In genomic region chr3:195720831-195721594, GRCh38 we compare ENCODE assay signal across 10 cellular contexts. TPM values are rescaled to one million over a fixed set of nuclear protein-coding genes. Genes with fewer than 3 reads are reported as not detected.
DNase-seq lines count a peak whose midpoint lies in the region; ATAC-seq, FAIRE-seq and TF ChIP-seq lines count a peak whose summit lies in the region.
"Not testable (repeated sequence)": the region's sequence is repeated elsewhere in the genome, so short reads cannot be mapped to it uniquely, and the experiment has no call there.
"Had no signal": no experiment of that assay in that cellular context is flagged by ENCODE, and none has a peak within 500 bp of the region (broad histone marks: within the 10 kb centered on the region; RNA-seq: fewer than 3 reads in every experiment).

Gene MUC20 (plus strand): TSS chr3:195720978. CDS start chr3:195721008, 30 bp downstream.

- not testable (repeated sequence) for H3K9ac ChIP-seq in HepG2 (ENCODE audit: insufficient read depth, low read depth, low read length)

- WGBS in esophagus muscularis mucosa = 79% methylated on average over 5 of the region's 17 CpGs
- WGBS in HepG2 (ENCODE audit: low lambda C conversion rate) = 61% methylated on average over 9 of the region's 17 CpGs
- 76 to 88% (median 76%) methylated on average over 13 to 17 of the region's 17 CpGs for WGBS in ovary, 3 donors

- H3K9me3 Mint-ChIP-seq in activated CD4-positive, alpha-beta T cell treated with anti-CD3 and anti-CD28 coated beads, Interleukin-2, amount 10 ng/mL, durations not matched to agents 24 days and 14 days; stimulated activated naive CD8-positive, alpha-beta T cell treated with anti-CD3 and anti-CD28 coated beads, Interleukin-15, amount 100 ng/mL, for 72 hours: not testable (repeated sequence)

- not testable (repeated sequence) for H3K9me3 ChIP-seq in DOHH2 (ENCODE audit: control insufficient read depth, insufficient read depth, low read length); esophagus muscularis mucosa; HepG2 (ENCODE audit: low read length); ovary

- H3K36me3 Mint-ChIP-seq in activated CD4-positive, alpha-beta T cell treated with anti-CD3 and anti-CD28 coated beads, Interleukin-2, amount 10 ng/mL, durations not matched to agents 24 days and 14 days (ENCODE audit: low read depth) = not testable (repeated sequence)

- H3K4me1 Mint-ChIP-seq in activated CD4-positive, alpha-beta T cell treated with anti-CD3 and anti-CD28 coated beads, Interleukin-2, amount 10 ng/mL, durations not matched to agents 24 days and 14 days = not testable (repeated sequence)
- H3K4me1 Mint-ChIP-seq in stimulated activated naive CD8-positive, alpha-beta T cell treated with anti-CD3 and anti-CD28 coated beads, Interleukin-15, amount 100 ng/mL, for 72 hours = peaks cover 24% of the 10 kb centered on the region

- TF ChIP-seq POLR2A in esophagus muscularis mucosa (IDR thresholded peaks at IDR 0.05; ENCODE audit: low read depth); HepG2 (IDR thresholded peaks at IDR 0.05; ENCODE audit: insufficient read depth in 1 of 2, low read depth in 2 of 2, low read length in 2 of 2); ovary (IDR thresholded peaks at IDR 0.05): not testable (repeated sequence)

- not testable (repeated sequence) for H4K20me1 ChIP-seq in DOHH2 (ENCODE audit: control insufficient read depth, insufficient read depth, low read depth, low read length); HepG2 (ENCODE audit: insufficient read depth, low read length)

- in situ Hi-C loops in T47D (cut with HindIII; ENCODE audit: low pct_unique_long_range_greater_than_20kb, low sequenced_read_pairs); HepG2 (cut with HindIII; ENCODE audit: extremely low pct_ligation_motif_present, low pct_unique_long_range_greater_than_20kb): not testable (repeated sequence)

- DNase-seq in activated CD4-positive, alpha-beta T cell treated with anti-CD3 and anti-CD28 coated beads, Interleukin-2, amount 10 ng/mL, durations not matched to agents 24 days and 14 days; HepG2 (ENCODE audit: low spot score); ovary; stimulated activated naive CD8-positive, alpha-beta T cell treated with anti-CD3 and anti-CD28 coated beads, Interleukin-15, amount 100 ng/mL, for 72 hours: not testable (repeated sequence)
- DNase-seq in T47D (ENCODE audit: low read depth in 1 of 2, low spot score in 1 of 2) = peak; percentile 55 to 56
- DNase-seq in esophagus muscularis mucosa (ENCODE audit: extremely low spot score) = peak; percentile 92

- H3K9me2 ChIP-seq in DOHH2 (replicated peaks; ENCODE audit: control insufficient read depth, low read length) = not testable (repeated sequence)

- not testable (repeated sequence) for H3K27me3 ChIP-seq in DOHH2 (ENCODE audit: control insufficient read depth, low read length); esophagus muscularis mucosa; HepG2 (ENCODE audit: control insufficient read depth in 1 of 2, insufficient read depth in 2 of 2, low read length in 2 of 2); ovary

- not testable (repeated sequence) for H2AFZ ChIP-seq in HepG2 (ENCODE audit: low read length)

- not testable (repeated sequence) for H3K27me3 Mint-ChIP-seq in activated CD4-positive, alpha-beta T cell treated with anti-CD3 and anti-CD28 coated beads, Interleukin-2, amount 10 ng/mL, durations not matched to agents 24 days and 14 days; stimulated activated naive CD8-positive, alpha-beta T cell treated with anti-CD3 and anti-CD28 coated beads, Interleukin-15, amount 100 ng/mL, for 72 hours

- H3K4me2 ChIP-seq in DOHH2 (ENCODE audit: low read length) (peak within 1 kb of the TSS; percentile 66), HepG2 (ENCODE audit: low read depth, low read length) (peak within 1 kb of the TSS; percentile 45)

- FAIRE-seq in HepG2 (lab: Jason Lieb, UNC) = not testable (repeated sequence)

- not testable (repeated sequence) for H3K79me2 ChIP-seq in DOHH2 (ENCODE audit: control insufficient read depth, low read length); HepG2 (ENCODE audit: insufficient read depth, low read length)

- H3K4me3 ChIP-seq in DOHH2 (ENCODE audit: low read length) = peak within 1 kb of the TSS; percentile 60
- not testable (repeated sequence) for H3K4me3 ChIP-seq in esophagus muscularis mucosa; HepG2 (replicated peaks in 1 of 3; ENCODE audit: insufficient read depth in 1 of 3, low read depth in 2 of 3, low read length in 3 of 3); ovary

- POLR2A ChIA-PET in HepG2 (lab: Yijun Ruan, JAX) = not testable (repeated sequence)

- intact Hi-C loops in activated CD4-positive, alpha-beta T cell treated with anti-CD3 and anti-CD28 coated beads, Interleukin-2, amount 10 ng/mL, durations not matched to agents 24 days and 14 days (cut with micrococcal nuclease) = loop anchor here (2.0 kb wide), 1 partner anchor 106 kb away; no protein-coding TSS in a partner anchor
- intact Hi-C loops in esophagus muscularis mucosa (cut with DNase I); HepG2 (cut with micrococcal nuclease; ENCODE audit: unreplicated experiment): not testable (repeated sequence)
- intact Hi-C loops in ovary (cut with DNase I) = loop anchor here in 1 of 4 donors (2.0 kb wide), 1 partner anchor 104 kb away; no protein-coding TSS in a partner anchor

- H3K4me1 ChIP-seq in DOHH2 (ENCODE audit: control insufficient read depth, low read length); esophagus muscularis mucosa; ovary (ENCODE audit: insufficient read depth): not testable (repeated sequence)
- H3K4me1 ChIP-seq in HepG2 (ENCODE audit: insufficient read depth, low read length) = peaks cover 32% of the 10 kb centered on the region

- H3K36me3 ChIP-seq in DOHH2 (ENCODE audit: control insufficient read depth, low read length); esophagus muscularis mucosa; HepG2 (replicated peaks in 1 of 2; ENCODE audit: control insufficient read depth in 1 of 2, insufficient read depth in 2 of 2, low read length in 2 of 2); ovary: not testable (repeated sequence)

- H3F3A ChIP-seq in DOHH2 (ENCODE audit: control insufficient read depth, insufficient read depth) = not testable (repeated sequence)

- TF ChIP-seq EP300 in esophagus muscularis mucosa (IDR thresholded peaks at IDR 0.05); HepG2 (IDR thresholded peaks at IDR 0.05; ENCODE audit: low read depth in 2 of 2, low read length in 2 of 2); HepG2 (CRISPR knock-in tag; IDR thresholded peaks at IDR 0.05; ENCODE audit: borderline replicate concordance); ovary (IDR thresholded peaks at IDR 0.05): not testable (repeated sequence)

- H3K4me3 Mint-ChIP-seq in activated CD4-positive, alpha-beta T cell treated with anti-CD3 and anti-CD28 coated beads, Interleukin-2, amount 10 ng/mL, durations not matched to agents 24 days and 14 days = not testable (repeated sequence)
- H3K4me3 Mint-ChIP-seq in stimulated activated naive CD8-positive, alpha-beta T cell treated with anti-CD3 and anti-CD28 coated beads, Interleukin-15, amount 100 ng/mL, for 72 hours = peak within 1 kb of the TSS; percentile 41 to 68

- H3K27ac ChIP-seq in DOHH2 (ENCODE audit: low read depth, low read length) = peak within 1 kb of the TSS; percentile 57
- H3K27ac ChIP-seq in esophagus muscularis mucosa (replicated peaks in 1 of 4); HepG2 (ENCODE audit: extremely low read length, insufficient read depth, low read length); ovary: not testable (repeated sequence)

- H3K27ac Mint-ChIP-seq in activated CD4-positive, alpha-beta T cell treated with anti-CD3 and anti-CD28 coated beads, Interleukin-2, amount 10 ng/mL, durations not matched to agents 24 days and 14 days = peak within 1 kb of the TSS; percentile 1
- peak within 1 kb of the TSS in 1 of 2 donors; percentile 21 for H3K27ac Mint-ChIP-seq in stimulated activated naive CD8-positive, alpha-beta T cell treated with anti-CD3 and anti-CD28 coated beads, Interleukin-15, amount 100 ng/mL, for 72 hours

- not testable (repeated sequence) for TF ChIP-seq CTCF in DOHH2 (IDR thresholded peaks at IDR 0.05; ENCODE audit: low read depth, low read length, poor library complexity, severe bottlenecking); esophagus muscularis mucosa (IDR thresholded peaks at IDR 0.05); HepG2 (CRISPR knock-in tag; IDR thresholded peaks at IDR 0.05); ovary (IDR thresholded peaks at IDR 0.05)

- CTCF ChIA-PET in HepG2 (lab: Yijun Ruan, JAX; ENCODE audit: low intra/inter-chr PET ratio, low total read pairs) = not testable (repeated sequence)

- BruUV-seq in HepG2 (replicated peaks; lab: Mats Ljungman, UMichigan) = not testable (repeated sequence)

- not testable (repeated sequence) for ATAC-seq in HepG2
- ATAC-seq in stimulated activated naive CD8-positive, alpha-beta T cell treated with anti-CD3 and anti-CD28 coated beads, Interleukin-15, amount 100 ng/mL, for 72 hours = peak; percentile 57

- not testable (repeated sequence) for TF ChIP-seq RAD21 in HepG2 (CRISPR knock-in tag; IDR thresholded peaks at IDR 0.05)

RNA-seq across cellular contexts. Expression of gene MUC20, which starts in this region (rescaled TPM):
- total RNA-seq in activated CD4-positive, alpha-beta T cell treated with anti-CD3 and anti-CD28 coated beads, Interleukin-2, amount 10 ng/mL, durations not matched to agents 24 days and 14 days = 2.9 and 3.7 TPM in 2 replicates
- total RNA-seq in esophagus muscularis mucosa = 1 to 10 TPM; 2.5 to 10.0 (median 4.7) TPM
- total RNA-seq in HepG2 (2016; rRNA removed; fragmentation: Illumina TruSeq; extraction: Trizol) = 0.24 TPM in 1 of 2 replicates, not detected in the other
- total RNA-seq in HepG2 (2016; cell fraction: cytosol; rRNA removed; fragmentation: Illumina TruSeq; extraction: Trizol; ENCODE audit: low read depth) = not detected in 2 replicates
- 0.09 TPM in 1 of 2 replicates, not detected in the other for total RNA-seq in HepG2 (2016; cell fraction: insoluble cytoplasmic fraction; rRNA removed; fragmentation: Illumina TruSeq; extraction: Trizol)
- total RNA-seq in HepG2 (2016; cell fraction: membrane; rRNA removed; fragmentation: Illumina TruSeq; extraction: Trizol) = not detected in 2 replicates
- 0.34 TPM in 1 of 2 replicates, not detected in the other for total RNA-seq in HepG2 (2016; cell fraction: nucleus; rRNA removed; fragmentation: Illumina TruSeq; extraction: Trizol)
- 0.83 and 1.2 TPM in 2 replicates for polyA plus RNA-seq in HepG2 (2011; rRNA removed)
- 0.35 and 0.39 TPM in 2 replicates for polyA plus RNA-seq in HepG2 (2011; cell fraction: cytosol; rRNA removed)
- polyA plus RNA-seq in HepG2 (2011; cell fraction: nucleus; rRNA removed) = 4.6 and 6.0 TPM in 2 replicates
- 1.5 and 1.9 TPM in 2 replicates for polyA plus RNA-seq in HepG2 (2012)
- polyA plus RNA-seq in HepG2 (2016; cell fraction: cytosol; fragmentation: Illumina TruSeq; extraction: Trizol; ENCODE audit: low read depth) = 0.11 TPM in 1 of 2 replicates, not detected in the other
- 0.23 TPM in 1 of 2 replicates, not detected in the other for polyA plus RNA-seq in HepG2 (2016; cell fraction: insoluble cytoplasmic fraction; fragmentation: Illumina TruSeq; extraction: Trizol; ENCODE audit: low read depth)
- polyA plus RNA-seq in HepG2 (2016; cell fraction: membrane; fragmentation: Illumina TruSeq; extraction: Trizol; ENCODE audit: low read depth) = 0.16 and 0.24 TPM in 2 replicates
- polyA plus RNA-seq in HepG2 (2016; cell fraction: nucleus; fragmentation: Illumina TruSeq; extraction: Trizol; ENCODE audit: insufficient read depth, low read depth) = 0.79 and 1.7 TPM in 2 replicates
- polyA minus RNA-seq in HepG2 (2011; rRNA and poly(A)+ RNA removed; ENCODE audit: low replicate concordance) = 0.23 and 0.48 TPM in 2 replicates
- polyA minus RNA-seq in HepG2 (2011; cell fraction: cytosol; rRNA and poly(A)+ RNA removed) = not detected in 2 replicates
- polyA minus RNA-seq in HepG2 (2011; cell fraction: nucleus; rRNA and poly(A)+ RNA removed) = 1.2 TPM in 1 of 2 replicates, not detected in the other
- total RNA-seq in ovary = 10 to 100 TPM in 5 of 7 donors, 1 to 10 TPM in 2; 5.7 to 25.5 (median 11.3) TPM
- polyA plus RNA-seq in ovary = 1 to 10 TPM; 1.5 to 5.3 TPM
- total RNA-seq: HT1080, SJCRH30 had no signal
- polyA plus RNA-seq: CD14-positive monocyte had no signal
